1 cellular context compared by ENCODE assay signal in the genomic region with DNA sequence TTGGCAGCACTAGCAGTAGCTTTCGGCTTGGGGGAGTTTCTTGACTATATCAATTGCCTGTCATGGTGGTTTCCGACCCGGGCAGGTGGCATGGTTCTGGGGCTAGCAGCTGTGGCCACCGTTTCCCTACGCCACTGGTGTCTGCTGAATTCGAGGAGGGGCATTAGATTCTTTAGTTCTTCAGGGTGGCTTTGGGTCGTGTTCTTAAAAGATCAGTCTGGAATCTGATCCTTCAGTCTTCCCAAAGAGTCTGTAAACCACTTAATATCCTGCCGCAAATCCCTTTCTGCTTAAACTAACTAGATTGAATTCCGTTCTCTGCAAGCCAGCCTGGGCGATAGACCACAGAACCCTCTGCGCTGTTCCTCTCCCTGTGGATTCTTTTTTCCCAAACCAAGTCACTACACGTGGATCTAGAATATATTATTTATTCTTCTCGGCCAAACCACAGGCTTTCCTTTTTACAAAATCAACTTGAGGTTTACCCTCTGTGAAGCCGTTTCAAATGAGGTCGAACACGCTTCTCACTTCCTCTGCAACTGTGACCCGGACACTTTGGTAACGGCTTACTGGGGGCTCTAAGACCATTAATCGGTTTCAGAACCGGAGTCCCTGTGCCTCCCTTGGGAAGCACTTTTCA.
TF ChIP-seq lines count a peak whose summit lies in the region.

No MANE protein-coding gene starts in this region.

TF ChIP-seq in WTC11, 78 proteins besides CTCF, POLR2A, EP300 and RAD21 (continued from another document):
- TF ChIP-seq, protein P1, sequence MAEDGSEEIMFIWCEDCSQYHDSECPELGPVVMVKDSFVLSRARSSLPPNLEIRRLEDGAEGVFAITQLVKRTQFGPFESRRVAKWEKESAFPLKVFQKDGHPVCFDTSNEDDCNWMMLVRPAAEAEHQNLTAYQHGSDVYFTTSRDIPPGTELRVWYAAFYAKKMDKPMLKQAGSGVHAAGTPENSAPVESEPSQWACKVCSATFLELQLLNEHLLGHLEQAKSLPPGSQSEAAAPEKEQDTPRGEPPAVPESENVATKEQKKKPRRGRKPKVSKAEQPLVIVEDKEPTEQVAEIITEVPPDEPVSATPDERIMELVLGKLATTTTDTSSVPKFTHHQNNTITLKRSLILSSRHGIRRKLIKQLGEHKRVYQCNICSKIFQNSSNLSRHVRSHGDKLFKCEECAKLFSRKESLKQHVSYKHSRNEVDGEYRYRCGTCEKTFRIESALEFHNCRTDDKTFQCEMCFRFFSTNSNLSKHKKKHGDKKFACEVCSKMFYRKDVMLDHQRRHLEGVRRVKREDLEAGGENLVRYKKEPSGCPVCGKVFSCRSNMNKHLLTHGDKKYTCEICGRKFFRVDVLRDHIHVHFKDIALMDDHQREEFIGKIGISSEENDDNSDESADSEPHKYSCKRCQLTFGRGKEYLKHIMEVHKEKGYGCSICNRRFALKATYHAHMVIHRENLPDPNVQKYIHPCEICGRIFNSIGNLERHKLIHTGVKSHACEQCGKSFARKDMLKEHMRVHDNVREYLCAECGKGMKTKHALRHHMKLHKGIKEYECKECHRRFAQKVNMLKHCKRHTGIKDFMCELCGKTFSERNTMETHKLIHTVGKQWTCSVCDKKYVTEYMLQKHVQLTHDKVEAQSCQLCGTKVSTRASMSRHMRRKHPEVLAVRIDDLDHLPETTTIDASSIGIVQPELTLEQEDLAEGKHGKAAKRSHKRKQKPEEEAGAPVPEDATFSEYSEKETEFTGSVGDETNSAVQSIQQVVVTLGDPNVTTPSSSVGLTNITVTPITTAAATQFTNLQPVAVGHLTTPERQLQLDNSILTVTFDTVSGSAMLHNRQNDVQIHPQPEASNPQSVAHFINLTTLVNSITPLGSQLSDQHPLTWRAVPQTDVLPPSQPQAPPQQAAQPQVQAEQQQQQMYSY (CRISPR knock-in tag; IDR thresholded peaks at IDR 0.05): no peak
- no peak for TF ChIP-seq NR3C1 (CRISPR knock-in tag; conservative IDR thresholded peaks at IDR 0.05; ENCODE audit: low read depth)
- TF ChIP-seq, protein P2, sequence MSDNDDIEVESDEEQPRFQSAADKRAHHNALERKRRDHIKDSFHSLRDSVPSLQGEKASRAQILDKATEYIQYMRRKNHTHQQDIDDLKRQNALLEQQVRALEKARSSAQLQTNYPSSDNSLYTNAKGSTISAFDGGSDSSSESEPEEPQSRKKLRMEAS (CRISPR knock-in tag; IDR thresholded peaks at IDR 0.05): no peak
- TF ChIP-seq EMX1 (CRISPR knock-in tag; IDR thresholded peaks at IDR 0.05): no peak
- no peak for TF ChIP-seq TP53 (CRISPR knock-in tag; IDR thresholded peaks at IDR 0.05)
- TF ChIP-seq NFE2L1 (CRISPR knock-in tag; IDR thresholded peaks at IDR 0.05): no peak
- TF ChIP-seq, protein P3, sequence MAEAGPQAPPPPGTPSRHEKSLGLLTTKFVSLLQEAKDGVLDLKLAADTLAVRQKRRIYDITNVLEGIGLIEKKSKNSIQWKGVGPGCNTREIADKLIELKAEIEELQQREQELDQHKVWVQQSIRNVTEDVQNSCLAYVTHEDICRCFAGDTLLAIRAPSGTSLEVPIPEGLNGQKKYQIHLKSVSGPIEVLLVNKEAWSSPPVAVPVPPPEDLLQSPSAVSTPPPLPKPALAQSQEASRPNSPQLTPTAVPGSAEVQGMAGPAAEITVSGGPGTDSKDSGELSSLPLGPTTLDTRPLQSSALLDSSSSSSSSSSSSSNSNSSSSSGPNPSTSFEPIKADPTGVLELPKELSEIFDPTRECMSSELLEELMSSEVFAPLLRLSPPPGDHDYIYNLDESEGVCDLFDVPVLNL (CRISPR knock-in tag; IDR thresholded peaks at IDR 0.05; ENCODE audit: borderline replicate concordance, low read depth): no peak
- TF ChIP-seq HMGA2 (CRISPR knock-in tag; IDR thresholded peaks at IDR 0.05): no peak
